8 cellular contexts compared by ENCODE assay signal in genomic region chr16:89560413-89561194, GRCh38. TPM values are rescaled to one million over a fixed set of nuclear protein-coding genes. Genes with fewer than 3 reads are reported as not detected.
DNase-seq lines count a peak whose midpoint lies in the region; ATAC-seq, FAIRE-seq and TF ChIP-seq lines count a peak whose summit lies in the region.

Gene RPL13 (plus strand): TSS chr16:89560682. CDS start chr16:89560960, 278 bp downstream.

- DNase-seq in D721Med (ENCODE audit: insufficient read length, low spot score) (peak; percentile 81), OCI-M1 (lab: John Stamatoyannopoulos, UW) (peak; percentile 98), activated T-cell treated with anti-CD3 and anti-CD28 coated beads for 24 hours (ENCODE audit: low read depth) (peak; percentile 89), epidermal melanocyte (ENCODE audit: insufficient read length, low spot score) (peak; percentile 98), middle frontal gyrus (ENCODE audit: extremely low spot score, low spot score) (peak; percentile 85)
- DNase-seq in stimulated activated CD8-positive, alpha-beta memory T cell treated with anti-CD3 and anti-CD28 coated beads, Interleukin-2, amount 100 ng/mL, for 1 hour (ENCODE audit: low read depth in 2 of 2): peak; percentile 78 to 84

- FAIRE-seq in D721Med (lab: Jason Lieb, UNC): no peak

- peak within 1 kb of the TSS; percentile 95 to 100 (median 97) for H3K4me3 Mint-ChIP-seq in IgD-negative memory B cell

- TF ChIP-seq CTCF in D721Med (IDR thresholded peaks at IDR 0.05; ENCODE audit: insufficient read depth, missing control alignments): no peak

- peaks cover 28 to 54% (median 34%) of the 10 kb centered on the region in 3 donors for H3K4me1 Mint-ChIP-seq in IgD-negative memory B cell

- H3K9me3 Mint-ChIP-seq in IgD-negative memory B cell: no peaks in the 10 kb centered on the region

- ATAC-seq in GM21526 (IDR thresholded peaks at IDR 0.05; ENCODE audit: low FRiP score, unreplicated experiment): peak; percentile 68

- no peaks in the 10 kb centered on the region for H3K27me3 Mint-ChIP-seq in IgD-negative memory B cell

- peaks cover 10% of the 10 kb centered on the region for H3K36me3 Mint-ChIP-seq in IgD-negative memory B cell

- peak within 1 kb of the TSS; percentile 96 to 99 (median 97) for H3K27ac Mint-ChIP-seq in IgD-negative memory B cell

RNA-seq across cellular contexts. Expression of gene RPL13, which starts in this region (rescaled TPM):
- 6,684 TPM for polyA plus RNA-seq in IgD-negative memory B cell

Comparison
In these comparisons a context has a peak if more than half of its experiments do, and no peak if none do; other contexts are left out.
1. Peak in every context shown above with its lines: DNase-seq and ATAC-seq.